Comparison of ENCODE assay signal across 8 cellular contexts in genomic region chr1:43975249-43975961, GRCh38. TPM values are rescaled to one million over a fixed set of nuclear protein-coding genes. Genes with fewer than 3 reads are reported as not detected.
DNase-seq lines count a peak whose midpoint lies in the region; ATAC-seq, FAIRE-seq and TF ChIP-seq lines count a peak whose summit lies in the region.

No MANE protein-coding gene starts in this region.

- H3K4me3 Mint-ChIP-seq in CD14-positive monocyte: peak overlapping the region; percentile 98 to 99

- peak overlapping the region; percentile 95 to 97 (median 96) for H3K27ac Mint-ChIP-seq in CD14-positive monocyte

- TF ChIP-seq CTCF in CD14-positive monocyte (IDR thresholded peaks at IDR 0.05) (no peak), RWPE2 (IDR thresholded peaks at IDR 0.05; ENCODE audit: poor library complexity, severe bottlenecking) (no peak), bronchial epithelial cell (IDR thresholded peaks at IDR 0.05; ENCODE audit: insufficient read depth, low read length, severe bottlenecking) (no peak)

- H3K36me3 Mint-ChIP-seq in CD14-positive monocyte: peaks cover 35 to 42% of the 10 kb centered on the region in 2 donors

- H3K4me3 ChIP-seq in RWPE2 (ENCODE audit: severe bottlenecking) (peak overlapping the region; percentile 95), bronchial epithelial cell (ENCODE audit: low read depth, low read length) (peak overlapping the region; percentile 92)

- no peaks in the 10 kb centered on the region for H3K9me3 ChIP-seq in RWPE2 (ENCODE audit: severe bottlenecking)

- H3K27me3 ChIP-seq in RWPE2 (ENCODE audit: insufficient read depth, poor library complexity, severe bottlenecking) (no peaks in the 10 kb centered on the region), bronchial epithelial cell (ENCODE audit: control insufficient read depth, insufficient read depth, low read length) (no peaks in the 10 kb centered on the region)

- no peaks in the 10 kb centered on the region for H3K4me1 ChIP-seq in RWPE2 (ENCODE audit: insufficient read depth, poor library complexity, severe bottlenecking)

- H3K27ac ChIP-seq in RWPE2 (ENCODE audit: poor library complexity, severe bottlenecking): peak overlapping the region; percentile 63

- intact Hi-C loops in CD14-positive monocyte (cut with micrococcal nuclease): loop anchor here in 1 of 2 donors (2.0 to 10.0 kb wide), 3 partner anchors 29 to 379 kb away; partner anchors contain the start of genes ERI3, IPO13 and KDM4A

- no peak for FAIRE-seq in bronchial epithelial cell (lab: Jason Lieb, UNC)

- peaks cover 0 to 1% (median 0%) of the 10 kb centered on the region in 7 donors for H3K9me3 Mint-ChIP-seq in CD14-positive monocyte

- DNase-seq in CD14-positive monocyte (ENCODE audit: low spot score): peak; percentile 91
- no peak for DNase-seq in RWPE2 (ENCODE audit: low spot score)
- DNase-seq in bronchial epithelial cell (ENCODE audit: low read depth): no peak
- peak; percentile 39 for DNase-seq in iris pigment epithelial cell (ENCODE audit: low read depth)
- DNase-seq in stimulated activated CD4-positive, alpha-beta T cell treated with anti-CD3 and anti-CD28 coated beads, Interleukin-2, amount 100 ng/mL, for 24 hours: peak; percentile 25 to 41
- DNase-seq in HCEC 1CT: no peak

- ATAC-seq in GM21619 (IDR thresholded peaks at IDR 0.05; ENCODE audit: unreplicated experiment): peak; percentile 1
- peak; percentile 1; the same call in 2 of the 3 replicates for ATAC-seq in RWPE2 (ENCODE audit: low read depth)
- no peak for ATAC-seq in HG02852 (IDR thresholded peaks at IDR 0.05; ENCODE audit: unreplicated experiment)

- H3K4me1 Mint-ChIP-seq in CD14-positive monocyte: peaks cover 55% of the 10 kb centered on the region

- peaks cover 3 to 8% (median 4%) of the 10 kb centered on the region in 3 donors for H3K27me3 Mint-ChIP-seq in CD14-positive monocyte (ENCODE audit: low read depth in 3 of 3)

- H3K36me3 ChIP-seq in RWPE2 (ENCODE audit: low read depth): peaks cover 21% of the 10 kb centered on the region
- H3K36me3 ChIP-seq in bronchial epithelial cell (ENCODE audit: control insufficient read depth, insufficient read depth, low read length): peaks cover 25% of the 10 kb centered on the region

RNA-seq across cellular contexts. Expression of gene ATP6V0B, which starts 0.6 kb away (rescaled TPM):
- polyA plus RNA-seq in CD14-positive monocyte: 1,000 to 10,000 TPM in 1 of 2 donors, 100 to 1,000 TPM in 1; 954 to 1,219 TPM
- total RNA-seq in bronchial epithelial cell: 220 and 241 TPM in 2 replicates

RNA-seq across cellular contexts. Expression of gene B4GALT2, which starts 3.6 kb away (rescaled TPM):
- polyA plus RNA-seq in CD14-positive monocyte: under 1 TPM in 1 of 2 donors, not detected in 1; 0.30 TPM
- 72.7 and 84.0 TPM in 2 replicates for total RNA-seq in bronchial epithelial cell

RNA-seq across cellular contexts. Expression of gene DPH2, which starts 5.6 kb away (rescaled TPM):
- polyA plus RNA-seq in CD14-positive monocyte: 10 to 100 TPM; 13.0 to 14.1 TPM
- 17.9 and 31.9 TPM in 2 replicates for total RNA-seq in bronchial epithelial cell

RNA-seq across cellular contexts. Expression of gene CCDC24, which starts 16.0 kb away (rescaled TPM):
- 1 to 10 TPM; 1.1 to 1.9 TPM for polyA plus RNA-seq in CD14-positive monocyte
- 2.6 and 3.7 TPM in 2 replicates for total RNA-seq in bronchial epithelial cell

RNA-seq across cellular contexts. Expression of gene IPO13, which starts 28.7 kb away (rescaled TPM):
- polyA plus RNA-seq in CD14-positive monocyte: 10 to 100 TPM; 10.1 to 10.6 TPM
- total RNA-seq in bronchial epithelial cell: 13.2 and 19.8 TPM in 2 replicates

Comparison
In these comparisons a context has a peak if more than half of its experiments do, and no peak if none do; other contexts are left out.
1. DNase-seq: peak in CD14-positive monocyte (single experiment), iris pigment epithelial cell (single experiment) and stimulated activated CD4-positive, alpha-beta T cell treated with anti-CD3 and anti-CD28 coated beads, Interleukin-2, amount 100 ng/mL, for 24 hours (2 of 2); none in RWPE2 (single experiment), bronchial epithelial cell (single experiment) and HCEC 1CT (single experiment).